ENCODE assay signal across 8 cellular contexts in genomic region chr1:198686069-198686728, GRCh38. TPM values are rescaled to one million over a fixed set of nuclear protein-coding genes. Genes with fewer than 3 reads are reported as not detected.
DNase-seq lines count a peak whose midpoint lies in the region; ATAC-seq and TF ChIP-seq lines count a peak whose summit lies in the region.

No MANE protein-coding gene starts in this region.

- H3K36me3 Mint-ChIP-seq in CD4-positive, alpha-beta T cell (ENCODE audit: low read depth), result peaks cover 51% of the 10 kb centered on the region
- no peaks in the 10 kb centered on the region for H3K36me3 Mint-ChIP-seq in HFFc6 (ENCODE audit: low read depth)
- H3K36me3 Mint-ChIP-seq in endothelial cell (ENCODE audit: low read depth, unreplicated experiment), result no peaks in the 10 kb centered on the region

- peaks cover 96% of the 10 kb centered on the region for H3K4me1 Mint-ChIP-seq in CD4-positive, alpha-beta T cell (ENCODE audit: low read depth)
- H3K4me1 Mint-ChIP-seq in HFFc6 (ENCODE audit: low read depth) (peaks cover 80% of the 10 kb centered on the region), endothelial cell (ENCODE audit: unreplicated experiment) (no peaks in the 10 kb centered on the region)

- H3K4me3 Mint-ChIP-seq in CD4-positive, alpha-beta T cell, result peak overlapping the region; percentile 67
- peak overlapping the region; percentile 24; the same call in 1 of the 2 replicates for H3K4me3 Mint-ChIP-seq in HFFc6
- no peak overlapping the region for H3K4me3 Mint-ChIP-seq in endothelial cell (ENCODE audit: unreplicated experiment)

- no peaks in the 10 kb centered on the region for H3K9me3 Mint-ChIP-seq in CD4-positive, alpha-beta T cell
- H3K9me3 Mint-ChIP-seq in HFFc6 (no peaks in the 10 kb centered on the region), endothelial cell (ENCODE audit: unreplicated experiment) (no peaks in the 10 kb centered on the region)

- POLR2A ChIA-PET in CD4-positive, alpha-beta T cell (lab: Charles Lee), result interaction anchor here (0.8 to 20.3 kb wide), 11 partner anchors 14 to 528 kb away, joined by 3 to 317 read pairs (median 4); partner anchors contain the start of gene PTPRC

- no peak for DNase-seq in CD4-positive, alpha-beta T cell
- DNase-seq in HFFc6 (peak; percentile 65), SK-MEL-5 (ENCODE audit: low read depth, low spot score) (peak; percentile 53), fibroblast of peridontal ligament (ENCODE audit: extremely low read depth) (peak; percentile 83), endothelial cell (ENCODE audit: low spot score) (no peak), Right ventricle myocardium inferior (ENCODE audit: missing footprints) (no peak), GM19240 (ENCODE audit: insufficient read length, low spot score) (no peak)

- no peak for ATAC-seq in CD4-positive, alpha-beta T cell (ENCODE audit: poor library complexity)
- no peak for ATAC-seq in Right ventricle myocardium inferior
- no peak for ATAC-seq in HG02981 (IDR thresholded peaks at IDR 0.05; ENCODE audit: unreplicated experiment)

- H3K27me3 Mint-ChIP-seq in CD4-positive, alpha-beta T cell, result no peaks in the 10 kb centered on the region
- H3K27me3 Mint-ChIP-seq in HFFc6 (ENCODE audit: insufficient read depth), result no peaks in the 10 kb centered on the region
- H3K27me3 Mint-ChIP-seq in endothelial cell (ENCODE audit: unreplicated experiment), result no peaks in the 10 kb centered on the region

- peak; percentile 84 for TF ChIP-seq CTCF in CD4-positive, alpha-beta T cell (IDR thresholded peaks at IDR 0.05)
- peak; percentile 81 for TF ChIP-seq CTCF in HFFc6 (IDR thresholded peaks at IDR 0.05)
- no peak for TF ChIP-seq CTCF in endothelial cell (IDR thresholded peaks at IDR 0.05; ENCODE audit: unreplicated experiment)

- in situ Hi-C loops in SK-MEL-5 (cut with HindIII; ENCODE audit: low pct_unique_long_range_greater_than_20kb, low sequenced_read_pairs), result no loop called here

- no peaks in the 10 kb centered on the region for H3K27me3 ChIP-seq in CD4-positive, alpha-beta T cell (ENCODE audit: control insufficient read depth, insufficient read depth, low read length)

- H3K9me3 ChIP-seq in CD4-positive, alpha-beta T cell (ENCODE audit: control insufficient read depth, low read length), result no peaks in the 10 kb centered on the region

- H3K27ac Mint-ChIP-seq in CD4-positive, alpha-beta T cell, result peak overlapping the region; percentile 100
- H3K27ac Mint-ChIP-seq in HFFc6 (peak overlapping the region; percentile 68), endothelial cell (ENCODE audit: unreplicated experiment) (no peak overlapping the region)

- intact Hi-C loops in CD4-positive, alpha-beta T cell (cut with DNase I, micrococcal nuclease), result loop anchor here (1.0 to 10.0 kb wide), 4 partner anchors 163 to 771 kb away; partner anchors contain the start of gene LHX9 (in 1 of the 2)
- intact Hi-C loops in Right ventricle myocardium inferior (cut with DNase I), result no loop called here

- CTCF ChIA-PET in CD4-positive, alpha-beta T cell (lab: Charles Lee), result interaction anchor here (1.0 to 2.3 kb wide), 9 partner anchors 17 to 528 kb away, joined by 3 to 13 read pairs (median 4); partner anchors contain the start of gene PTPRC

- H3K27ac ChIP-seq in CD4-positive, alpha-beta T cell (ENCODE audit: low read depth, low read length), result peak overlapping the region; percentile 89

RNA-seq across cellular contexts. Expression of gene PTPRC, which starts 47.4 kb away (rescaled TPM):
- 100 to 1,000 TPM; 661 to 698 TPM for total RNA-seq in CD4-positive, alpha-beta T cell
- under 1 TPM; 0.19 to 0.96 (median 0.79) TPM for total RNA-seq in HFFc6 (2021; fragmentation: NEBNext Ultra II Directional; extraction: Animal tissue kit (Norgen Biotek cat#: 25700))
- 0.35 and 0.45 TPM in 2 replicates for total RNA-seq in SK-MEL-5 (2014; rRNA removed; shearing (Covaris generic))
- polyA plus RNA-seq in SK-MEL-5 (2015; cell fraction: cytosol; rRNA removed), result 0.18 and 0.46 TPM in 2 replicates
- 0.22 and 0.73 TPM in 2 replicates for polyA plus RNA-seq in SK-MEL-5 (2015; cell fraction: nucleus; rRNA removed)
- total RNA-seq in endothelial cell (ENCODE audit: unreplicated experiment) (not detected), Right ventricle myocardium inferior (9.7 TPM)

Comparison
In these comparisons a context has a peak if more than half of its experiments do, and no peak if none do; other contexts are left out.
1. DNase-seq: peak in HFFc6 (single experiment), SK-MEL-5 (single experiment) and fibroblast of peridontal ligament (single experiment); none in CD4-positive, alpha-beta T cell (0 of 10), endothelial cell (single experiment), Right ventricle myocardium inferior (single experiment) and GM19240 (single experiment).
2. RNA of gene PTPRC, which starts 47.4 kb away (total RNA-seq): 661 to 698 TPM in CD4-positive, alpha-beta T cell; 9.7 TPM in Right ventricle myocardium inferior (single experiment), 0.19 to 0.96 TPM in HFFc6, 0.35 to 0.45 TPM in SK-MEL-5 and not detected in endothelial cell (single experiment); every median in the first group is over 10 times any median in the second.